In the genomic region with DNA sequence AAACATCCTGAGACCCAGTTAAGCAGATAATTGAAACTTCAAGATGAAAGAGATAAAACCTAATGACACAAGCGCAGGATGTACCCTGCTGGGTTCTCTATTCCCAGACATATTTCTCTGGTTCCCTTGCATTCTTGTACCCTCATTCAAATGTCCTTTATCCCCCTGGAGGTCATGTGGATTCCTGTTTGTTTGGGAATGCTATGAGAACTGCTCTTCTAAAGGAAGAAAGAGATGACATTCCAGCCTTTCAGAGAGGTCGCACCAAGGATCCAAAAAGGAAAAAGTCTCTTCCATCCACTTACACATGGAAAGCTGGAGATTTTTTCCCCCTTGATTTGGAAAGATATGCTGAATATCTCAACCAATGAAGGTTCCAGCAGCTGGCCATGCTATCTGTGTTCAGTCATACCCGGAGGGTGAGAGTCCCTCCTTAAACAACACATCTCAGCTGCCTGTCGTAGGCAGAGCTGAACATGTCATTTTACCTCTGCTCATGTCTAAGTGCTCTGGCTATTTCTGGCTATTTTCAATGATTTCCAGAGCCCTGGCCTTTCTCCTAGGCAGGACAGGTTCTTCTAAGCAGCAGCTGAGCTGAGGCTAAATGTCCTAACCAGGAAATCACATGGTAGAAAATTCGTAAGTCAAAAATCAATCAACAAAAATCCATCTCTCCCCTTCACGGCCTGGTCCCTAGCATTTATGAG, we compare ENCODE assay signal across 18 cellular contexts. TPM values are rescaled to one million over a fixed set of nuclear protein-coding genes. Genes with fewer than 3 reads are reported as not detected.
"Had no signal": no experiment of that assay in that cellular context is flagged by ENCODE, and none has a peak within 500 bp of the region (broad histone marks: within the 10 kb centered on the region; RNA-seq: fewer than 3 reads in every experiment).

No MANE protein-coding gene starts in this region.

- H3K36me3 ChIP-seq: esophagus muscularis mucosa, right atrium auricular region, tibial nerve, vagina had no signal

- H3K79me2 ChIP-seq: hepatocyte had no signal

- H3K27ac ChIP-seq: esophagus muscularis mucosa, hepatocyte, right atrium auricular region, tibial nerve, vagina had no signal

- H3K27me3 ChIP-seq: esophagus muscularis mucosa, right atrium auricular region, tibial nerve, vagina had no signal

- H3K4me1 ChIP-seq: esophagus muscularis mucosa, right atrium auricular region, tibial nerve, vagina had no signal

- H3K4me3 ChIP-seq: esophagus muscularis mucosa, hepatocyte, right atrium auricular region, tibial nerve, vagina had no signal

- H3K9me3 ChIP-seq: esophagus muscularis mucosa, right atrium auricular region, tibial nerve, vagina had no signal

- H3K4me2 ChIP-seq: hepatocyte had no signal

- ATAC-seq: left ventricle myocardium superior; natural killer cell treated with Interleukin-12 subunit alpha and Interleukin-12 subunit beta and Interleukin-15 and Interleukin-18, amount 100 ng/mL, for 72 hours had no signal

- DNase-seq: activated CD4-positive, alpha-beta T cell treated with anti-CD3 and anti-CD28 coated beads for 1 hour; activated CD4-positive, alpha-beta T cell treated with anti-CD3 and anti-CD28 coated beads, Interleukin-2, amount 50 U/mL, for 4 hours; activated naive CD4-positive, alpha-beta T cell treated with Interleukin-2 at 50 U/mL for 16 hours; activated T-cell treated with anti-CD3 and anti-CD28 coated beads for 4 hours; anterior cingulate cortex; kidney glomerular epithelial cell; left ventricle myocardium superior; mesenchymal stem cell; stimulated activated CD4-positive, alpha-beta T cell treated with anti-CD3 and anti-CD28 coated beads, Interleukin-15, amount 100 ng/mL, for 24 hours; stimulated activated CD4-positive, alpha-beta T cell treated with anti-CD3 and anti-CD28 coated beads, Interleukin-4, amount 100 ng/mL, for 1 hour; stimulated activated naive CD4-positive, alpha-beta T cell; T1000 had no signal

RNA-seq across cellular contexts. Expression of gene C13orf42, which starts 52.5 kb away (rescaled TPM):
- polyA plus RNA-seq: hepatocyte had no signal
